In the genomic region with DNA sequence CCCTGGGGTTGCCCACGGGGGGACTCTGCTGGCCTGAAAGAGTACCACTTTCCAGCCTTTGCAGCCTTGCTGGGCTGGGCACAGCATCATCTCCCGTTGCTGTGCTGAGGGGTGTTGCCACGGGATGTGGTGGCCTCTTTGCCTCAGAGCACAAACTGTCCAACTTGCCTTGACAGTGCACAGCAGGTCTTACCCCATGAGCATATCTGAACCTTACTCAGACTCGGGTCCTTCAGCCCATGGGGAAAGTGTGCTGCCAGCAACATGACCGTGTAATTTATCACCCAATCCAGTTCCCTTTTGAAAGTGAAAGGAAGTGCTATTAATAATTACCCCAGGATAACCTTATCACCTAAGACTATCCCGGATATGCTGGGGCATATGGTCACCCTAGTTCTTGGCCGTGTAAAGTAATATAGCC, we compare ENCODE assay signal across 9 cellular contexts. TPM values are rescaled to one million over a fixed set of nuclear protein-coding genes. Genes with fewer than 3 reads are reported as not detected.
A peak's percentile ranks its signal among the peaks of the same experiment; 100 is the strongest.
DNase-seq lines count a peak whose midpoint lies in the region; ATAC-seq and TF ChIP-seq lines count a peak whose summit lies in the region.
"Had no signal": no experiment of that assay in that cellular context is flagged by ENCODE, and none has a peak within 500 bp of the region (broad histone marks: within the 10 kb centered on the region; RNA-seq: fewer than 3 reads in every experiment).

No MANE protein-coding gene starts in this region.

- H3K36me3 ChIP-seq in stomach (peaks cover 0 to 5% (median 0%) of the 10 kb centered on the region in 4 donors), esophagus squamous epithelium (no peaks in the 10 kb centered on the region)
- H3K36me3 ChIP-seq: sigmoid colon had no signal

- H3K27me3 ChIP-seq in stomach, result no peaks in the 10 kb centered on the region
- H3K27me3 ChIP-seq in esophagus squamous epithelium, result no peaks in the 10 kb centered on the region
- H3K27me3 ChIP-seq: sigmoid colon had no signal

- TF ChIP-seq CTCF in stomach (IDR thresholded peaks at IDR 0.05), result no peak
- TF ChIP-seq CTCF in esophagus squamous epithelium (IDR thresholded peaks at IDR 0.05), result no peak

- no peaks in the 10 kb centered on the region for H3K9me3 ChIP-seq in stomach
- no peaks in the 10 kb centered on the region for H3K9me3 ChIP-seq in esophagus squamous epithelium
- H3K9me3 ChIP-seq: sigmoid colon had no signal

- ATAC-seq in GM21390 (IDR thresholded peaks at IDR 0.05; ENCODE audit: unreplicated experiment) (peak; percentile 72), HG03457 (IDR thresholded peaks at IDR 0.05; ENCODE audit: unreplicated experiment) (peak; percentile 61), Right ventricle myocardium superior (ENCODE audit: poor library complexity) (peak; percentile 67)
- ATAC-seq: stimulated activated naive CD8-positive, alpha-beta T cell treated with anti-CD3 and anti-CD28 coated beads, Interleukin-15, amount 100 ng/mL, for 72 hours had no signal

- DNase-seq in Right ventricle myocardium superior (no peak), stomach (no peak), esophagus squamous epithelium (lab: John Stamatoyannopoulos, UW) (no peak), NCI-H2081 treated with DMSO at 0.1 percent for 48 hours (lab: John Stamatoyannopoulos, UW) (no peak)
- DNase-seq in activated naive CD4-positive, alpha-beta T cell treated with Interleukin-2 at 50 U/mL for 16 hours, result no peak
- DNase-seq: sigmoid colon; stimulated activated naive CD8-positive, alpha-beta T cell treated with anti-CD3 and anti-CD28 coated beads, Interleukin-15, amount 100 ng/mL, for 72 hours had no signal

- WGBS in stomach, 5 donors, result 28 to 48% (median 39%) methylated on average over 7 of the region's 7 CpGs
- 59 to 72% methylated on average over 7 of the region's 7 CpGs for WGBS in esophagus squamous epithelium, 2 donors

- TF ChIP-seq EP300 in stomach (IDR thresholded peaks at IDR 0.05), result no peak

- H3K4me3 ChIP-seq in stomach (no peak overlapping the region), esophagus squamous epithelium (no peak overlapping the region)
- H3K4me3 ChIP-seq: sigmoid colon had no signal

- peaks cover 7 to 34% (median 12%) of the 10 kb centered on the region in 4 donors for H3K4me1 ChIP-seq in stomach
- H3K4me1 ChIP-seq in esophagus squamous epithelium, result peaks cover 0 to 21% (median 9%) of the 10 kb centered on the region in 3 donors

- intact Hi-C loops in Right ventricle myocardium superior (cut with DNase I), result no loop called here
- intact Hi-C loops in stomach (cut with DNase I; ENCODE audit: low total_unique reads), result no loop called here
- intact Hi-C loops in esophagus squamous epithelium (cut with DNase I), result no loop called here

- no peak for TF ChIP-seq POLR2A in stomach (IDR thresholded peaks at IDR 0.05)
- no peak for TF ChIP-seq POLR2A in esophagus squamous epithelium (IDR thresholded peaks at IDR 0.05)

- H3K27ac ChIP-seq in stomach (peak overlapping the region in 4 of 5 donors; percentile 35 to 66 (median 48)), esophagus squamous epithelium (no peak overlapping the region)
- H3K27ac ChIP-seq: sigmoid colon had no signal

RNA-seq across cellular contexts. Expression of gene TBXAS1, which starts 46.8 kb away (rescaled TPM):
- total RNA-seq in Right ventricle myocardium superior, result 4.2 TPM
- total RNA-seq in stomach, result 10 to 100 TPM in 4 of 5 donors, 1 to 10 TPM in 1; 1.4 to 92.8 (median 57.8) TPM
- polyA plus RNA-seq in stomach, result 10 to 100 TPM in 1 of 3 donors, 1 to 10 TPM in 2; 7.6 to 10.3 (median 7.9) TPM
- total RNA-seq in esophagus squamous epithelium, result 10 to 100 TPM in 3 of 4 donors, 1 to 10 TPM in 1; 9.4 to 24.8 (median 17.8) TPM

Comparison
In these comparisons a context has a peak if more than half of its experiments do, and no peak if none do; other contexts are left out.
1. H3K27ac ChIP-seq: peak in stomach (4 of 5); none in esophagus squamous epithelium (0 of 4).
2. Peak in every context shown above with its lines, with median percentiles within 50 percentile points of each other: ATAC-seq.